In genomic region chr12:46186088-46186487, GRCh38 we compare ENCODE assay signal across 22 cellular contexts.
DNase-seq lines count a peak whose midpoint lies in the region; ATAC-seq, FAIRE-seq and TF ChIP-seq lines count a peak whose summit lies in the region.
"Had no signal": no experiment of that assay in that cellular context is flagged by ENCODE, and none has a peak within 500 bp of the region (broad histone marks: within the 10 kb centered on the region; RNA-seq: fewer than 3 reads in every experiment).

No MANE protein-coding gene starts in this region.

- TF ChIP-seq POLR2A in HepG2 (IDR thresholded peaks at IDR 0.05; ENCODE audit: insufficient read depth in 1 of 2, low read depth in 2 of 2, low read length in 2 of 2): no peak

- H3K36me3 ChIP-seq in HepG2 (replicated peaks in 1 of 2; ENCODE audit: control insufficient read depth in 1 of 2, insufficient read depth in 2 of 2, low read length in 2 of 2): peaks cover 0 to 1% of the 10 kb centered on the region in 2 experiments; a peak in 2 of 5 replicates
- H3K36me3 ChIP-seq: Peyer's patch had no signal

- no peaks in the 10 kb centered on the region for H3K27me3 Mint-ChIP-seq in activated T-cell treated with anti-CD3 and anti-CD28 coated beads, Interleukin-2, amount 50 U/mL, for 24 hours
- no peaks in the 10 kb centered on the region for H3K27me3 Mint-ChIP-seq in CD4-positive, alpha-beta T cell
- H3K27me3 Mint-ChIP-seq in stimulated activated memory B cell treated with anti-CD40 and anti-IgM and Interleukin-4, amounts not matched to agents 10 μg/mL and 1 μg/mL and 100 μg/mL, for 72 hours: no peaks in the 10 kb centered on the region
- H3K27me3 Mint-ChIP-seq: CD4-positive, alpha-beta memory T cell had no signal

- intact Hi-C loops in CD4-positive, alpha-beta T cell (cut with DNase I, micrococcal nuclease): no loop called here
- intact Hi-C loops in HepG2 (cut with micrococcal nuclease; ENCODE audit: unreplicated experiment): no loop called here
- intact Hi-C loops in sciatic nerve (cut with DNase I): no loop called here

- POLR2A ChIA-PET in CD4-positive, alpha-beta T cell (lab: Charles Lee): interaction anchor here (0.6 to 1.6 kb wide), 2 partner anchors 82 to 170 kb away, joined by 3 to 4 read pairs; partner anchors contain the start of gene SLC38A1
- POLR2A ChIA-PET in HepG2 (lab: Yijun Ruan, JAX): no interaction called here

- no peaks in the 10 kb centered on the region for H3K79me2 ChIP-seq in HepG2 (ENCODE audit: insufficient read depth, low read length)

- H3K4me3 Mint-ChIP-seq in activated T-cell treated with anti-CD3 and anti-CD28 coated beads, Interleukin-2, amount 50 U/mL, for 24 hours: no peak overlapping the region
- H3K4me3 Mint-ChIP-seq in CD4-positive, alpha-beta T cell: peak overlapping the region; percentile 48
- no peak overlapping the region for H3K4me3 Mint-ChIP-seq in stimulated activated memory B cell treated with anti-CD40 and anti-IgM and Interleukin-4, amounts not matched to agents 10 μg/mL and 1 μg/mL and 100 μg/mL, for 72 hours
- H3K4me3 Mint-ChIP-seq: CD4-positive, alpha-beta memory T cell had no signal

- H3K4me2 ChIP-seq in HepG2 (ENCODE audit: low read depth, low read length): no peak overlapping the region

- peaks cover 96% of the 10 kb centered on the region for H3K36me3 Mint-ChIP-seq in activated T-cell treated with anti-CD3 and anti-CD28 coated beads, Interleukin-2, amount 50 U/mL, for 24 hours (ENCODE audit: low read depth)
- peaks cover 84% of the 10 kb centered on the region for H3K36me3 Mint-ChIP-seq in CD4-positive, alpha-beta T cell (ENCODE audit: low read depth)
- peaks cover 71% of the 10 kb centered on the region for H3K36me3 Mint-ChIP-seq in stimulated activated memory B cell treated with anti-CD40 and anti-IgM and Interleukin-4, amounts not matched to agents 10 μg/mL and 1 μg/mL and 100 μg/mL, for 72 hours

- no TSS peak for BruUV-seq in HepG2 (replicated peaks; lab: Mats Ljungman, UMichigan)

- H3K9me3 Mint-ChIP-seq in activated T-cell treated with anti-CD3 and anti-CD28 coated beads, Interleukin-2, amount 50 U/mL, for 24 hours: no peaks in the 10 kb centered on the region
- H3K9me3 Mint-ChIP-seq in CD4-positive, alpha-beta T cell: peaks cover 2% of the 10 kb centered on the region
- no peaks in the 10 kb centered on the region for H3K9me3 Mint-ChIP-seq in stimulated activated memory B cell treated with anti-CD40 and anti-IgM and Interleukin-4, amounts not matched to agents 10 μg/mL and 1 μg/mL and 100 μg/mL, for 72 hours

- ATAC-seq in CD4-positive, alpha-beta T cell (ENCODE audit: poor library complexity): no peak
- ATAC-seq in HepG2 (peak; percentile 21; the same call in 1 of the 3 replicates), sciatic nerve (no peak)
- no peak for ATAC-seq in stimulated activated memory B cell treated with anti-CD40 and anti-IgM and Interleukin-4, amounts not matched to agents 10 μg/mL and 1 μg/mL and 100 μg/mL, for 72 hours
- ATAC-seq: HCT116, Right ventricle myocardium inferior had no signal

- no peak for FAIRE-seq in HepG2 (lab: Jason Lieb, UNC)
- FAIRE-seq: GM12878, K562 had no signal

- peaks cover 45% of the 10 kb centered on the region for H3K4me1 Mint-ChIP-seq in activated T-cell treated with anti-CD3 and anti-CD28 coated beads, Interleukin-2, amount 50 U/mL, for 24 hours (ENCODE audit: low read depth)
- peaks cover 67% of the 10 kb centered on the region for H3K4me1 Mint-ChIP-seq in CD4-positive, alpha-beta T cell (ENCODE audit: low read depth)
- H3K4me1 Mint-ChIP-seq in stimulated activated memory B cell treated with anti-CD40 and anti-IgM and Interleukin-4, amounts not matched to agents 10 μg/mL and 1 μg/mL and 100 μg/mL, for 72 hours: peaks cover 84% of the 10 kb centered on the region

- no peak overlapping the region for H2AFZ ChIP-seq in HepG2 (ENCODE audit: low read length)
- H2AFZ ChIP-seq: GM23248 had no signal

- no peaks in the 10 kb centered on the region for H4K20me1 ChIP-seq in HepG2 (ENCODE audit: insufficient read depth, low read length)

- H3K9me3 ChIP-seq in CD4-positive, alpha-beta T cell (ENCODE audit: control insufficient read depth, low read length): no peaks in the 10 kb centered on the region
- H3K9me3 ChIP-seq in HepG2 (ENCODE audit: low read length): no peaks in the 10 kb centered on the region
- H3K9me3 ChIP-seq: BE2C, Peyer's patch had no signal

- H3K27ac Mint-ChIP-seq in activated T-cell treated with anti-CD3 and anti-CD28 coated beads, Interleukin-2, amount 50 U/mL, for 24 hours: peak overlapping the region; percentile 85
- H3K27ac Mint-ChIP-seq in CD4-positive, alpha-beta T cell: peak overlapping the region; percentile 75
- peak overlapping the region; percentile 75 for H3K27ac Mint-ChIP-seq in stimulated activated memory B cell treated with anti-CD40 and anti-IgM and Interleukin-4, amounts not matched to agents 10 μg/mL and 1 μg/mL and 100 μg/mL, for 72 hours

- 72% methylated on average over 3 of the region's 3 CpGs for WGBS in HepG2 (ENCODE audit: low lambda C conversion rate)

- in situ Hi-C loops in HepG2 (cut with HindIII; ENCODE audit: extremely low pct_ligation_motif_present, low pct_unique_long_range_greater_than_20kb): no loop called here

- TF ChIP-seq CTCF in CD4-positive, alpha-beta T cell (IDR thresholded peaks at IDR 0.05): no peak
- TF ChIP-seq CTCF in HepG2 (CRISPR knock-in tag; IDR thresholded peaks at IDR 0.05): no peak

- CTCF ChIA-PET in CD4-positive, alpha-beta T cell (lab: Charles Lee): no interaction called here
- CTCF ChIA-PET in HepG2 (lab: Yijun Ruan, JAX; ENCODE audit: low intra/inter-chr PET ratio, low total read pairs): no interaction called here

- H3K9ac ChIP-seq in HepG2 (ENCODE audit: insufficient read depth, low read depth, low read length): no peak overlapping the region
- H3K9ac ChIP-seq: GM23248 had no signal

- no peaks in the 10 kb centered on the region for H3K27me3 ChIP-seq in CD4-positive, alpha-beta T cell (ENCODE audit: control insufficient read depth, insufficient read depth, low read length)
- no peaks in the 10 kb centered on the region for H3K27me3 ChIP-seq in HepG2 (ENCODE audit: control insufficient read depth in 1 of 2, insufficient read depth in 2 of 2, low read length in 2 of 2)
- H3K27me3 ChIP-seq: BE2C, Peyer's patch had no signal

- DNase-seq in activated T-cell treated with anti-CD3 and anti-CD28 coated beads, Interleukin-2, amount 50 U/mL, for 24 hours: no peak
- no peak for DNase-seq in activated T-cell treated with anti-CD3 and anti-CD28 coated beads for 4 hours
- no peak for DNase-seq in CD4-positive, alpha-beta T cell
- DNase-seq in HepG2 (ENCODE audit: low spot score): no peak
- no peak for DNase-seq in sciatic nerve (ENCODE audit: low spot score)
- no peak for DNase-seq in NCI-H526 (lab: John Stamatoyannopoulos, UW)
- DNase-seq: BE2C; CD4-positive, alpha-beta memory T cell; DMS153; GF-D8; GM23248; NCI-H1105 treated with DMSO at 0.1 percent for 48 hours; NCI-H1694; NCI-H2081 treated with DMSO at 0.1 percent for 48 hours; NCI-H748 treated with DMSO at 0.1 percent for 48 hours; NK-92 treated with Interleukin-12 subunit alpha and Interleukin-12 subunit beta, amount 100 ng/mL, for 24 hours; Peyer's patch had no signal

- no peak for TF ChIP-seq RAD21 in HepG2 (CRISPR knock-in tag; IDR thresholded peaks at IDR 0.05)

- no peak overlapping the region for H3K4me3 ChIP-seq in HepG2 (replicated peaks in 1 of 3; ENCODE audit: insufficient read depth in 1 of 3, low read depth in 2 of 3, low read length in 3 of 3)
- H3K4me3 ChIP-seq: GM12878, GM23248, K562, Peyer's patch had no signal

- TF ChIP-seq EP300 in HepG2 (IDR thresholded peaks at IDR 0.05; ENCODE audit: low read depth in 2 of 2, low read length in 2 of 2): no peak
- TF ChIP-seq EP300 in HepG2 (CRISPR knock-in tag; IDR thresholded peaks at IDR 0.05; ENCODE audit: borderline replicate concordance): no peak

- no peaks in the 10 kb centered on the region for H3K4me1 ChIP-seq in HepG2 (ENCODE audit: insufficient read depth, low read length)

- H3K27ac ChIP-seq in CD4-positive, alpha-beta T cell (ENCODE audit: low read depth, low read length): no peak overlapping the region
- H3K27ac ChIP-seq in HepG2 (ENCODE audit: extremely low read length, insufficient read depth, low read length): no peak overlapping the region
- H3K27ac ChIP-seq: GM23248, Peyer's patch had no signal

TF ChIP-seq in HepG2, 621 proteins besides CTCF, POLR2A, EP300 and RAD21 (continues in another document):
- TF ChIP-seq ZNF879 (CRISPR knock-in tag; IDR thresholded peaks at IDR 0.05) (no peak), ZSCAN20 (CRISPR knock-in tag; IDR thresholded peaks at IDR 0.05; ENCODE audit: borderline replicate concordance) (no peak), IRF2 (CRISPR knock-in tag; IDR thresholded peaks at IDR 0.05) (no peak), ZNF274 (CRISPR knock-in tag; IDR thresholded peaks at IDR 0.05) (no peak), ZNF446 (CRISPR knock-in tag; IDR thresholded peaks at IDR 0.05) (no peak), ZNF343 (CRISPR knock-in tag; IDR thresholded peaks at IDR 0.05) (no peak), ZNF101 (CRISPR knock-in tag; IDR thresholded peaks at IDR 0.05; ENCODE audit: borderline replicate concordance, low read depth) (no peak), MIXL1 (CRISPR knock-in tag; IDR thresholded peaks at IDR 0.05) (no peak), SRSF1 (optimal IDR thresholded peaks at IDR 0.05; ENCODE audit: low read depth, low read length) (no peak), SAFB2 (CRISPR knock-in tag; IDR thresholded peaks at IDR 0.05; ENCODE audit: borderline replicate concordance, low read depth) (no peak), ZNF563 (CRISPR knock-in tag; IDR thresholded peaks at IDR 0.05) (no peak)
- TF ChIP-seq, protein P1, sequence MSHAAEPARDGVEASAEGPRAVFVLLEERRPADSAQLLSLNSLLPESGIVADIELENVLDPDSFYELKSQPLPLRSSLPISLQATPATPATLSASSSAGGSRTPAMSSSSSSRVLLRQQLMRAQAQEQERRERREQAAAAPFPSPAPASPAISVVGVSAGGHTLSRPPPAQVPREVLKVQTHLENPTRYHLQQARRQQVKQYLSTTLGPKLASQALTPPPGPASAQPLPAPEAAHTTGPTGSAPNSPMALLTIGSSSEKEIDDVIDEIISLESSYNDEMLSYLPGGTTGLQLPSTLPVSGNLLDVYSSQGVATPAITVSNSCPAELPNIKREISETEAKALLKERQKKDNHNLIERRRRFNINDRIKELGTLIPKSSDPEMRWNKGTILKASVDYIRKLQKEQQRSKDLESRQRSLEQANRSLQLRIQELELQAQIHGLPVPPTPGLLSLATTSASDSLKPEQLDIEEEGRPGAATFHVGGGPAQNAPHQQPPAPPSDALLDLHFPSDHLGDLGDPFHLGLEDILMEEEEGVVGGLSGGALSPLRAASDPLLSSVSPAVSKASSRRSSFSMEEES (CRISPR knock-in tag; IDR thresholded peaks at IDR 0.05): no peak
- TF ChIP-seq, protein P2, sequence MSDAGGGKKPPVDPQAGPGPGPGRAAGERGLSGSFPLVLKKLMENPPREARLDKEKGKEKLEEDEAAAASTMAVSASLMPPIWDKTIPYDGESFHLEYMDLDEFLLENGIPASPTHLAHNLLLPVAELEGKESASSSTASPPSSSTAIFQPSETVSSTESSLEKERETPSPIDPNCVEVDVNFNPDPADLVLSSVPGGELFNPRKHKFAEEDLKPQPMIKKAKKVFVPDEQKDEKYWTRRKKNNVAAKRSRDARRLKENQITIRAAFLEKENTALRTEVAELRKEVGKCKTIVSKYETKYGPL (CRISPR knock-in tag; IDR thresholded peaks at IDR 0.05): no peak
